7 cellular contexts compared by ENCODE assay signal in genomic region chr1:121400108-121400507, GRCh38.
A peak's percentile ranks its signal among the peaks of the same experiment; 100 is the strongest.
DNase-seq lines count a peak whose midpoint lies in the region; ATAC-seq and TF ChIP-seq lines count a peak whose summit lies in the region.
"Not testable (repeated sequence)": the region's sequence is repeated elsewhere in the genome, so short reads cannot be mapped to it uniquely, and the experiment has no call there.

No MANE protein-coding gene starts in this region.

- not testable (repeated sequence) for H3K4me2 ChIP-seq in PC-9

- intact Hi-C loops in CD4-positive, alpha-beta memory T cell (cut with micrococcal nuclease); PC-9 (cut with micrococcal nuclease; ENCODE audit: unreplicated experiment): not testable (repeated sequence)

- not testable (repeated sequence) for H3K79me2 ChIP-seq in PC-9 (ENCODE audit: low read depth)

- peak overlapping the region in 5 of 8 donors; percentile 41 to 85 (median 80) for H3K4me3 Mint-ChIP-seq in CD4-positive, alpha-beta memory T cell
- peak overlapping the region; percentile 49 for H3K4me3 Mint-ChIP-seq in activated CD4-positive, alpha-beta memory T cell treated with anti-CD3 and anti-CD28 coated beads, Interleukin-2, amount 10 ng/mL, durations not matched to agents 7 days and 5 days
- peak overlapping the region; percentile 13 for H3K4me3 Mint-ChIP-seq in activated naive CD4-positive, alpha-beta T cell treated with anti-CD3 and anti-CD28 coated beads, Interleukin-2, amount 50 U/mL, for 24 hours
- H3K4me3 Mint-ChIP-seq in central memory CD8-positive, alpha-beta T cell = peak overlapping the region; percentile 51
- H3K4me3 Mint-ChIP-seq in memory B cell (peak overlapping the region; percentile 4), progenitor cell of endocrine pancreas (ENCODE audit: low read depth) (peak overlapping the region; percentile 79)

- BruUV-seq in PC-9 (replicated peaks; lab: Mats Ljungman, UMichigan) = not testable (repeated sequence)

- not testable (repeated sequence) for H3K4me1 ChIP-seq in CD4-positive, alpha-beta memory T cell (ENCODE audit: insufficient read depth, low read length); PC-9 (replicated peaks; ENCODE audit: insufficient read depth)

- not testable (repeated sequence) for H3K27me3 Mint-ChIP-seq in CD4-positive, alpha-beta memory T cell; activated naive CD4-positive, alpha-beta T cell treated with anti-CD3 and anti-CD28 coated beads, Interleukin-2, amount 50 U/mL, for 24 hours; memory B cell
- H3K27me3 Mint-ChIP-seq in activated CD4-positive, alpha-beta memory T cell treated with anti-CD3 and anti-CD28 coated beads, Interleukin-2, amount 10 ng/mL, durations not matched to agents 7 days and 5 days = peaks cover 21% of the 10 kb centered on the region
- H3K27me3 Mint-ChIP-seq in central memory CD8-positive, alpha-beta T cell = peaks cover 22% of the 10 kb centered on the region
- peaks cover 21% of the 10 kb centered on the region for H3K27me3 Mint-ChIP-seq in progenitor cell of endocrine pancreas

- H3K27ac Mint-ChIP-seq in CD4-positive, alpha-beta memory T cell = peak overlapping the region in 2 of 7 donors; percentile 72 to 79
- peak overlapping the region; percentile 44 for H3K27ac Mint-ChIP-seq in activated CD4-positive, alpha-beta memory T cell treated with anti-CD3 and anti-CD28 coated beads, Interleukin-2, amount 10 ng/mL, durations not matched to agents 7 days and 5 days
- H3K27ac Mint-ChIP-seq in activated naive CD4-positive, alpha-beta T cell treated with anti-CD3 and anti-CD28 coated beads, Interleukin-2, amount 50 U/mL, for 24 hours = peak overlapping the region; percentile 31
- peak overlapping the region; percentile 16 for H3K27ac Mint-ChIP-seq in central memory CD8-positive, alpha-beta T cell (ENCODE audit: low read depth)
- H3K27ac Mint-ChIP-seq in memory B cell = not testable (repeated sequence)
- peak overlapping the region; percentile 17 for H3K27ac Mint-ChIP-seq in progenitor cell of endocrine pancreas

- not testable (repeated sequence) for H3K27me3 ChIP-seq in CD4-positive, alpha-beta memory T cell (ENCODE audit: insufficient read depth, low read length); PC-9 (ENCODE audit: insufficient read depth, low read depth)

- not testable (repeated sequence) for H3K9me2 ChIP-seq in PC-9 (ENCODE audit: insufficient read depth)

- peaks cover 14 to 22% (median 17%) of the 10 kb centered on the region in 4 donors for H3K4me1 Mint-ChIP-seq in CD4-positive, alpha-beta memory T cell
- H3K4me1 Mint-ChIP-seq in activated CD4-positive, alpha-beta memory T cell treated with anti-CD3 and anti-CD28 coated beads, Interleukin-2, amount 10 ng/mL, durations not matched to agents 7 days and 5 days = peaks cover 21% of the 10 kb centered on the region
- H3K4me1 Mint-ChIP-seq in activated naive CD4-positive, alpha-beta T cell treated with anti-CD3 and anti-CD28 coated beads, Interleukin-2, amount 50 U/mL, for 24 hours = peaks cover 19% of the 10 kb centered on the region
- H3K4me1 Mint-ChIP-seq in central memory CD8-positive, alpha-beta T cell = peaks cover 21% of the 10 kb centered on the region
- peaks cover 16% of the 10 kb centered on the region for H3K4me1 Mint-ChIP-seq in memory B cell
- not testable (repeated sequence) for H3K4me1 Mint-ChIP-seq in progenitor cell of endocrine pancreas (ENCODE audit: low read depth)

- not testable (repeated sequence) for ATAC-seq in central memory CD8-positive, alpha-beta T cell (replicated peaks; ENCODE audit: extremely low read depth, poor library complexity, severe bottlenecking); memory B cell (ENCODE audit: low read depth)

- H3K4me3 ChIP-seq in CD4-positive, alpha-beta memory T cell (ENCODE audit: low read length in 2 of 2); PC-9: not testable (repeated sequence)

- peaks cover 12% of the 10 kb centered on the region in 2 donors for H3K36me3 Mint-ChIP-seq in CD4-positive, alpha-beta memory T cell
- H3K36me3 Mint-ChIP-seq in activated CD4-positive, alpha-beta memory T cell treated with anti-CD3 and anti-CD28 coated beads, Interleukin-2, amount 10 ng/mL, durations not matched to agents 7 days and 5 days (ENCODE audit: low read depth) = peaks cover 19% of the 10 kb centered on the region
- peaks cover 12% of the 10 kb centered on the region for H3K36me3 Mint-ChIP-seq in activated naive CD4-positive, alpha-beta T cell treated with anti-CD3 and anti-CD28 coated beads, Interleukin-2, amount 50 U/mL, for 24 hours
- not testable (repeated sequence) for H3K36me3 Mint-ChIP-seq in central memory CD8-positive, alpha-beta T cell (ENCODE audit: insufficient read depth)
- peaks cover 16% of the 10 kb centered on the region for H3K36me3 Mint-ChIP-seq in memory B cell
- peaks cover 15% of the 10 kb centered on the region for H3K36me3 Mint-ChIP-seq in progenitor cell of endocrine pancreas (ENCODE audit: insufficient read depth)

- H3K9me3 ChIP-seq in CD4-positive, alpha-beta memory T cell (ENCODE audit: control insufficient read depth in 1 of 2, low read length in 2 of 2) = not testable (repeated sequence)
- H3K9me3 ChIP-seq in PC-9 (ENCODE audit: insufficient read depth, low read depth) = 0 out of 2 replicates have a peak, but pooled peaks cover 18% of the 10 kb centered on the region

- H3K36me3 ChIP-seq in CD4-positive, alpha-beta memory T cell (ENCODE audit: insufficient read depth, low read length); PC-9 (ENCODE audit: low read depth): not testable (repeated sequence)

- H3F3A ChIP-seq in PC-9 (ENCODE audit: insufficient read depth, low read depth) = not testable (repeated sequence)

- POLR2A ChIA-PET in CD4-positive, alpha-beta memory T cell (lab: Charles Lee; ENCODE audit: partially characterized antibody); PC-9 (lab: Charles Lee; ENCODE audit: unreplicated experiment); activated CD4-positive, alpha-beta memory T cell treated with anti-CD3 and anti-CD28 coated beads, Interleukin-2, amount 10 ng/mL, durations not matched to agents 7 days and 5 days (lab: Charles Lee): not testable (repeated sequence)

- not testable (repeated sequence) for TF ChIP-seq CTCF in PC-9 (conservative IDR thresholded peaks at IDR 0.05); progenitor cell of endocrine pancreas (IDR thresholded peaks at IDR 0.05; ENCODE audit: unreplicated experiment)

- H3K27ac ChIP-seq in CD4-positive, alpha-beta memory T cell (ENCODE audit: low read depth, low read length) = not testable (repeated sequence)
- H3K27ac ChIP-seq in PC-9 = peak overlapping the region; percentile 72; the same call in 1 of the 2 replicates

- H2AFZ ChIP-seq in PC-9 = not testable (repeated sequence)

- CTCF ChIA-PET in CD4-positive, alpha-beta memory T cell (lab: Charles Lee; ENCODE audit: partially characterized antibody); PC-9 (lab: Charles Lee); activated CD4-positive, alpha-beta memory T cell treated with anti-CD3 and anti-CD28 coated beads, Interleukin-2, amount 10 ng/mL, durations not matched to agents 7 days and 5 days (lab: Charles Lee): not testable (repeated sequence)

- H4K20me1 ChIP-seq in PC-9 (ENCODE audit: insufficient read depth) = not testable (repeated sequence)

- not testable (repeated sequence) for DNase-seq in CD4-positive, alpha-beta memory T cell; PC-9; activated CD4-positive, alpha-beta memory T cell treated with anti-CD3 and anti-CD28 coated beads, Interleukin-2, amount 10 ng/mL, durations not matched to agents 7 days and 5 days; central memory CD8-positive, alpha-beta T cell (ENCODE audit: low spot score in 2 of 2); memory B cell (ENCODE audit: low spot score in 2 of 2); progenitor cell of endocrine pancreas (ENCODE audit: low spot score, unreplicated experiment)

- peaks cover 5 to 26% (median 19%) of the 10 kb centered on the region in 8 donors for H3K9me3 Mint-ChIP-seq in CD4-positive, alpha-beta memory T cell
- H3K9me3 Mint-ChIP-seq in activated CD4-positive, alpha-beta memory T cell treated with anti-CD3 and anti-CD28 coated beads, Interleukin-2, amount 10 ng/mL, durations not matched to agents 7 days and 5 days = peaks cover 18% of the 10 kb centered on the region
- peaks cover 17% of the 10 kb centered on the region for H3K9me3 Mint-ChIP-seq in activated naive CD4-positive, alpha-beta T cell treated with anti-CD3 and anti-CD28 coated beads, Interleukin-2, amount 50 U/mL, for 24 hours
- H3K9me3 Mint-ChIP-seq in central memory CD8-positive, alpha-beta T cell = peaks cover 16% of the 10 kb centered on the region
- H3K9me3 Mint-ChIP-seq in memory B cell = peaks cover 15% of the 10 kb centered on the region
- H3K9me3 Mint-ChIP-seq in progenitor cell of endocrine pancreas (ENCODE audit: low read depth) = peaks cover 17% of the 10 kb centered on the region

Comparison
In these comparisons a context has a peak if more than half of its experiments do, and no peak if none do; other contexts are left out.
1. H3K4me3 Mint-ChIP-seq: peak in every context shown above with its lines; median percentile 80 in CD4-positive, alpha-beta memory T cell; 79 in progenitor cell of endocrine pancreas; 51 in central memory CD8-positive, alpha-beta T cell; 49 in activated CD4-positive, alpha-beta memory T cell treated with anti-CD3 and anti-CD28 coated beads, Interleukin-2, amount 10 ng/mL, durations not matched to agents 7 days and 5 days; 13 in activated naive CD4-positive, alpha-beta T cell treated with anti-CD3 and anti-CD28 coated beads, Interleukin-2, amount 50 U/mL, for 24 hours; 4 in memory B cell.